31 cellular contexts compared by ENCODE assay signal in the genomic region with DNA sequence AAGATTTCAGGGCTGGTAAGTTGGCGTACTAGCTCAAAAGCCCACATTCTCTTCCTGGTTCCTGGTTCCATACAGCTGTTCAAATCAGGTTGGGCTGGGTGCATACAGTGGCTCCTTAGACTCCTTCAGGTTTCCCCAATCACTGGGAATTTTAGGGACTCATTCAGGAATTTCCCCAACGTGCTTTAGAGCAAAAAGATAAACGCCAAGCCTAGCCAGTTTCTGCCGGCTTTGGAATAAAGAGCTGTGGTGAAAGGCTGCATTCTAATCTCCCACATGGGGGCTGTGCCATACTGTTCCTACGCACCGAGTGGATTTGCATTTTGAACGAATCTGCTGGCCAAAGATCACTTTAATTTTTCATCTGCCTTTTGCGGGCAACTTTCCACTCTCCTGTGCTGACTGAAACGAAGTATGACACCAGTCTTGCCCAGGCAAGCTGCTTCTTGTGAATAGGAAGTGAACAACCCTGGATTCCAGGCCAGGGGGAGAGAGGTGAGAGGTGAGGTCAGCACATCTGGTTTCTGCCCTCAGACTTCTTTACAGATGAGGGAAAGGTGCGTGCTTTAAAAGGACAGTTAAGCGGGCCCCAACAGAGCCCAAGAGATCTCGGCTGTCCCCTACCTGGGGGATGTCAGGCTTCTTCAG.
DNase-seq lines count a peak whose midpoint lies in the region; ATAC-seq, FAIRE-seq and TF ChIP-seq lines count a peak whose summit lies in the region.
"Had no signal": no experiment of that assay in that cellular context is flagged by ENCODE, and none has a peak within 500 bp of the region (broad histone marks: within the 10 kb centered on the region; RNA-seq: fewer than 3 reads in every experiment).

No MANE protein-coding gene starts in this region.

- H4K12ac ChIP-seq in trophoblast cell (ENCODE audit: low read depth, low read length): no peak overlapping the region

- no peaks in the 10 kb centered on the region for H3K4me1 Mint-ChIP-seq in astrocyte (ENCODE audit: low read depth, unreplicated experiment)
- H3K4me1 Mint-ChIP-seq: activated naive CD8-positive, alpha-beta T cell treated with anti-CD3 and anti-CD28 coated beads, Interleukin-2, amount 10 ng/mL, durations not matched to agents 7 days and 5 days; stimulated activated memory B cell treated with anti-CD40 and anti-IgM and Interleukin-4, amounts not matched to agents 10 μg/mL and 1 μg/mL and 100 μg/mL, for 72 hours had no signal

- no peaks in the 10 kb centered on the region for H3K79me1 ChIP-seq in trophoblast cell (ENCODE audit: low read length)

- H3K14ac ChIP-seq in trophoblast cell (ENCODE audit: low read length): no peak overlapping the region

- H3K79me2 ChIP-seq in astrocyte (ENCODE audit: insufficient read depth, low read length) (no peaks in the 10 kb centered on the region), trophoblast cell (ENCODE audit: control insufficient read depth, insufficient read depth, low read length, poor library complexity) (no peaks in the 10 kb centered on the region)

- CTCF ChIA-PET in HEK293T (lab: Yijun Ruan, JAX): no interaction called here

- no peak overlapping the region for H2BK120ac ChIP-seq in trophoblast cell (ENCODE audit: insufficient read depth, low read length, poor library complexity)

- H3K9me3 ChIP-seq in astrocyte (ENCODE audit: insufficient read depth, low read depth, low read length) (no peaks in the 10 kb centered on the region), trophoblast cell (ENCODE audit: insufficient read depth, low read depth, low read length) (no peaks in the 10 kb centered on the region)
- H3K9me3 ChIP-seq: heart left ventricle, thyroid gland had no signal

- no peaks in the 10 kb centered on the region for H3K36me3 Mint-ChIP-seq in astrocyte (ENCODE audit: low read depth, unreplicated experiment)
- H3K36me3 Mint-ChIP-seq: activated naive CD8-positive, alpha-beta T cell treated with anti-CD3 and anti-CD28 coated beads, Interleukin-2, amount 10 ng/mL, durations not matched to agents 7 days and 5 days; brain; stimulated activated memory B cell treated with anti-CD40 and anti-IgM and Interleukin-4, amounts not matched to agents 10 μg/mL and 1 μg/mL and 100 μg/mL, for 72 hours had no signal

- H3K9ac ChIP-seq in astrocyte (ENCODE audit: low read length) (no peak overlapping the region), trophoblast cell (ENCODE audit: low read length) (no peak overlapping the region)

- peak overlapping the region; percentile 55 for H4K91ac ChIP-seq in trophoblast cell (ENCODE audit: low read depth, low read length)

- peak; percentile 93 for ATAC-seq in foreskin keratinocyte
- ATAC-seq: effector memory CD8-positive, alpha-beta T cell; GM12878; heart left ventricle; left lobe of liver; stimulated activated memory B cell treated with anti-CD40 and anti-IgM and Interleukin-4, amounts not matched to agents 10 μg/mL and 1 μg/mL and 100 μg/mL, for 72 hours had no signal

- no peak overlapping the region for H3K4me3 ChIP-seq in astrocyte (ENCODE audit: insufficient read depth, low read depth, low read length)
- no peak overlapping the region for H3K4me3 ChIP-seq in trophoblast cell (ENCODE audit: low read depth, low read length)
- H3K4me3 ChIP-seq: GM12878, heart left ventricle, SK-N-MC, thyroid gland had no signal

- H3K27ac ChIP-seq in C4-2B: peak overlapping the region; percentile 23; the same call in 1 of the 2 replicates
- H3K27ac ChIP-seq in astrocyte (ENCODE audit: low read depth, low read length): no peak overlapping the region
- H3K27ac ChIP-seq in foreskin keratinocyte: peak overlapping the region; percentile 99
- H3K27ac ChIP-seq in trophoblast cell (ENCODE audit: low read depth, low read length): no peak overlapping the region
- no peak overlapping the region for H3K27ac ChIP-seq in substantia nigra (ENCODE audit: low read depth, low read length, poor library complexity, severe bottlenecking)
- H3K27ac ChIP-seq: heart left ventricle, HL-60, SK-N-MC, thyroid gland, WERI-Rb-1 had no signal

- POLR2A ChIA-PET in HEK293T (lab: Yijun Ruan, JAX): no interaction called here

- H3K9me3 Mint-ChIP-seq in astrocyte (ENCODE audit: unreplicated experiment): no peaks in the 10 kb centered on the region

- H2AFZ ChIP-seq in astrocyte (ENCODE audit: low read depth, low read length) (no peak overlapping the region), trophoblast cell (ENCODE audit: insufficient read depth, low read length, poor library complexity) (no peak overlapping the region)

- peak overlapping the region; percentile 10 for H4K8ac ChIP-seq in trophoblast cell (ENCODE audit: low read depth, low read length)

- H3K27me3 ChIP-seq in astrocyte (ENCODE audit: insufficient read depth, low read length) (no peaks in the 10 kb centered on the region), foreskin keratinocyte (no peaks in the 10 kb centered on the region), trophoblast cell (ENCODE audit: insufficient read depth, low read length) (no peaks in the 10 kb centered on the region)
- H3K27me3 ChIP-seq: heart left ventricle, thyroid gland had no signal

- TF ChIP-seq CTCF in C4-2B (conservative IDR thresholded peaks at IDR 0.05) (no peak), astrocyte (IDR thresholded peaks at IDR 0.05; ENCODE audit: insufficient read depth, low read depth, low read length) (no peak), foreskin keratinocyte (conservative IDR thresholded peaks at IDR 0.05) (peak; percentile 33)

- no peak overlapping the region for H2AK5ac ChIP-seq in trophoblast cell (ENCODE audit: low read length)

- no peaks in the 10 kb centered on the region for H4K20me1 ChIP-seq in astrocyte (ENCODE audit: insufficient read depth, low read length)

- no peak overlapping the region for H3K4me2 ChIP-seq in astrocyte (ENCODE audit: low read length)
- no peak overlapping the region for H3K4me2 ChIP-seq in trophoblast cell (ENCODE audit: low read length)

- H3K4ac ChIP-seq in trophoblast cell (ENCODE audit: low read depth, low read length): no peak overlapping the region

- no peak for FAIRE-seq in astrocyte (lab: Jason Lieb, UNC)
- FAIRE-seq: A204.1, colon, GM12878 had no signal

- no peak overlapping the region for H3K23ac ChIP-seq in trophoblast cell (ENCODE audit: low read length)

- no peak overlapping the region for H3K18ac ChIP-seq in trophoblast cell (ENCODE audit: low read length)

- H3K27me3 Mint-ChIP-seq in astrocyte (ENCODE audit: low read depth, unreplicated experiment): no peaks in the 10 kb centered on the region
- H3K27me3 Mint-ChIP-seq: activated naive CD8-positive, alpha-beta T cell treated with anti-CD3 and anti-CD28 coated beads, Interleukin-2, amount 10 ng/mL, durations not matched to agents 7 days and 5 days; brain; effector memory CD8-positive, alpha-beta T cell; natural killer cell treated with Interleukin-12 subunit alpha and Interleukin-12 subunit beta and Interleukin-15 and Interleukin-18, amount 100 ng/mL, for 72 hours; stimulated activated memory B cell treated with anti-CD40 and anti-IgM and Interleukin-4, amounts not matched to agents 10 μg/mL and 1 μg/mL and 100 μg/mL, for 72 hours had no signal

- DNase-seq in astrocyte (ENCODE audit: low read depth): peak; percentile 29
- peak; percentile 94 to 96 for DNase-seq in foreskin keratinocyte
- no peak for DNase-seq in trophoblast cell
- DNase-seq in substantia nigra (lab: John Stamatoyannopoulos, UW): no peak
- no peak for DNase-seq in HEK293T (ENCODE audit: extremely low spot score)
- no peak for DNase-seq in NCI-H345 treated with DMSO at 0.1 percent for 48 hours (lab: John Stamatoyannopoulos, UW; ENCODE audit: unreplicated experiment)
- no peak for DNase-seq in activated T-cell treated with anti-CD3 and anti-CD28 coated beads, Interleukin-2, amount 50 U/mL, for 1 hour
- DNase-seq: activated CD4-positive, alpha-beta T cell treated with anti-CD3 and anti-CD28 coated beads, Interleukin-2, amount 50 U/mL, for 1 hour; activated naive CD8-positive, alpha-beta T cell treated with anti-CD3 and anti-CD28 coated beads, Interleukin-2, amount 10 ng/mL, durations not matched to agents 7 days and 5 days; COR-L47; DMS79; effector memory CD8-positive, alpha-beta T cell; heart left ventricle; NCI-H1105; NCI-H510A; stimulated activated CD4-positive, alpha-beta T cell treated with anti-CD3 and anti-CD28 coated beads, Interleukin-1b, Interleukin-23, amount 100 ng/mL, for 48 hours; T-helper 2 cell; thyroid gland; WERI-Rb-1 had no signal

- peak overlapping the region; percentile 49 for H2BK5ac ChIP-seq in trophoblast cell (ENCODE audit: low read depth, low read length, poor library complexity)

- H3K4me1 ChIP-seq in astrocyte (ENCODE audit: insufficient read depth, low read length): no peaks in the 10 kb centered on the region
- H3K4me1 ChIP-seq in foreskin keratinocyte: peaks cover 19% of the 10 kb centered on the region
- H3K4me1 ChIP-seq in trophoblast cell (ENCODE audit: control insufficient read depth in 1 of 2, insufficient read depth in 2 of 2, low read length in 2 of 2): peaks cover 7 to 8% of the 10 kb centered on the region in 2 experiments
- H3K4me1 ChIP-seq: thyroid gland had no signal

- no CpG with 5 or more reads among the region's 12 CpGs for WGBS in trophoblast cell (ENCODE audit: extremely low coverage, insufficient coverage, insufficient read length)

- no peaks in the 10 kb centered on the region for H3K36me3 ChIP-seq in astrocyte (ENCODE audit: insufficient read depth, low read length)
- no peaks in the 10 kb centered on the region for H3K36me3 ChIP-seq in trophoblast cell (ENCODE audit: control insufficient read depth in 1 of 2, insufficient read depth in 2 of 2, low read length in 2 of 2)
- H3K36me3 ChIP-seq: heart left ventricle, thyroid gland, WERI-Rb-1 had no signal

- H3K4me3 Mint-ChIP-seq in astrocyte (ENCODE audit: unreplicated experiment): no peak overlapping the region
- H3K4me3 Mint-ChIP-seq: activated naive CD8-positive, alpha-beta T cell treated with anti-CD3 and anti-CD28 coated beads, Interleukin-2, amount 10 ng/mL, durations not matched to agents 7 days and 5 days; brain; effector memory CD8-positive, alpha-beta T cell; natural killer cell treated with Interleukin-12 subunit alpha and Interleukin-12 subunit beta and Interleukin-15 and Interleukin-18, amount 100 ng/mL, for 72 hours; stimulated activated memory B cell treated with anti-CD40 and anti-IgM and Interleukin-4, amounts not matched to agents 10 μg/mL and 1 μg/mL and 100 μg/mL, for 72 hours had no signal

- H2BK12ac ChIP-seq in trophoblast cell (ENCODE audit: low read length): peak overlapping the region; percentile 64

- H3K27ac Mint-ChIP-seq in astrocyte (ENCODE audit: unreplicated experiment): no peak overlapping the region
- H3K27ac Mint-ChIP-seq: activated naive CD8-positive, alpha-beta T cell treated with anti-CD3 and anti-CD28 coated beads, Interleukin-2, amount 10 ng/mL, durations not matched to agents 7 days and 5 days; activated T-helper 2 cell treated with anti-CD3 and anti-CD28 coated beads, Interferon-gamma antibody, Interleukin-2, Interleukin-4, amounts not matched to agents 10 μg/mL and 5 μg/mL and 100 μg/mL, durations not matched to agents 14 hours and 24 hours and 36 hours; effector memory CD8-positive, alpha-beta T cell; natural killer cell treated with Interleukin-12 subunit alpha and Interleukin-12 subunit beta and Interleukin-15 and Interleukin-18, amount 100 ng/mL, for 72 hours; progenitor cell of endocrine pancreas; stimulated activated memory B cell treated with anti-CD40 and anti-IgM and Interleukin-4, amounts not matched to agents 10 μg/mL and 1 μg/mL and 100 μg/mL, for 72 hours had no signal

TF ChIP-seq in HEK293T, 16 proteins besides CTCF, POLR2A, EP300 and RAD21 (continues in another document):
- TF ChIP-seq FOXK2 (IDR thresholded peaks at IDR 0.05): no peak

Comparison
In these comparisons a context has a peak if more than half of its experiments do, and no peak if none do; other contexts are left out.
1. H3K27ac ChIP-seq: peak in C4-2B (single experiment) and foreskin keratinocyte (single experiment); none in astrocyte (single experiment), trophoblast cell (single experiment) and substantia nigra (single experiment).
2. DNase-seq: peak in astrocyte (single experiment) and foreskin keratinocyte (2 of 2); none in trophoblast cell (0 of 2), substantia nigra (0 of 49), HEK293T (single experiment), NCI-H345 treated with DMSO at 0.1 percent for 48 hours (single experiment) and activated T-cell treated with anti-CD3 and anti-CD28 coated beads, Interleukin-2, amount 50 U/mL, for 1 hour (single experiment).